In genomic region chr5:159819671-159820411, GRCh38 we compare ENCODE assay signal across 10 cellular contexts.
DNase-seq lines count a peak whose midpoint lies in the region; ATAC-seq and TF ChIP-seq lines count a peak whose summit lies in the region.
"Had no signal": no experiment of that assay in that cellular context is flagged by ENCODE, and none has a peak within 500 bp of the region (broad histone marks: within the 10 kb centered on the region; RNA-seq: fewer than 3 reads in every experiment).

No MANE protein-coding gene starts in this region.

- peak; percentile 50 for DNase-seq in RWPE1 (ENCODE audit: low spot score)
- peak; percentile 66 for DNase-seq in fibroblast of villous mesenchyme (ENCODE audit: low read depth)
- DNase-seq in omental fat pad (ENCODE audit: low spot score) = no peak
- no peak for DNase-seq in NCI-H2107 (lab: John Stamatoyannopoulos, UW)
- DNase-seq in kidney tubule cell (ENCODE audit: low spot score) = no peak
- DNase-seq: dorsolateral prefrontal cortex, NCI-H1694 had no signal

- H2AFZ ChIP-seq in ACC112 (ENCODE audit: low read length, unreplicated experiment) = no peak overlapping the region

- H3K4me3 ChIP-seq in ACC112 (ENCODE audit: low read depth, low read length) = no peak overlapping the region
- no peak overlapping the region for H3K4me3 ChIP-seq in fibroblast of villous mesenchyme (ENCODE audit: low read depth, low read length)
- H3K4me3 ChIP-seq: dorsolateral prefrontal cortex had no signal

- H3K79me2 ChIP-seq in ACC112 (ENCODE audit: control insufficient read depth, insufficient read depth, low read length, unreplicated experiment) = no peaks in the 10 kb centered on the region

- peaks cover 33% of the 10 kb centered on the region for H3K4me1 ChIP-seq in ACC112 (ENCODE audit: control insufficient read depth, insufficient read depth, low read length, unreplicated experiment)

- CTCF ChIA-PET in RWPE1 (lab: Yijun Ruan, JAX) = interaction anchor here (0.6 to 0.7 kb wide), 4 partner anchors 15 to 333 kb away, joined by 3 to 5 read pairs (median 4); no protein-coding TSS in a partner anchor

- POLR2A ChIA-PET in RWPE1 (lab: Yijun Ruan, JAX; ENCODE audit: low non-redundant PET) = no interaction called here

- peak overlapping the region; percentile 43; the same call in 1 of the 2 replicates for H3K27ac ChIP-seq in ACC112 (ENCODE audit: low read depth, low read length)
- H3K27ac ChIP-seq in RWPE1 = no peak overlapping the region
- H3K27ac ChIP-seq: dorsolateral prefrontal cortex had no signal

- TF ChIP-seq CTCF in RWPE1 (conservative IDR thresholded peaks at IDR 0.05; ENCODE audit: low read depth) = no peak
- no peak for TF ChIP-seq CTCF in fibroblast of villous mesenchyme (IDR thresholded peaks at IDR 0.05; ENCODE audit: insufficient read depth, low read depth, low read length)
- TF ChIP-seq CTCF in omental fat pad (IDR thresholded peaks at IDR 0.05) = no peak

- H3K36me3 ChIP-seq in ACC112 (ENCODE audit: insufficient read depth, low read length) = no peaks in the 10 kb centered on the region

- ATAC-seq in omental fat pad (ENCODE audit: low FRiP score) (peak; percentile 25), GM18870 (IDR thresholded peaks at IDR 0.05; ENCODE audit: unreplicated experiment) (no peak), HG03135 (IDR thresholded peaks at IDR 0.05; ENCODE audit: unreplicated experiment) (no peak)

- no peaks in the 10 kb centered on the region for H3K27me3 ChIP-seq in ACC112 (ENCODE audit: insufficient read depth, low read length)
- H3K27me3 ChIP-seq: dorsolateral prefrontal cortex had no signal

Comparison
In these comparisons a context has a peak if more than half of its experiments do, and no peak if none do; other contexts are left out.
1. DNase-seq: peak in RWPE1 (single experiment) and fibroblast of villous mesenchyme (single experiment); none in omental fat pad (single experiment), NCI-H2107 (single experiment) and kidney tubule cell (single experiment).